In the genomic region with DNA sequence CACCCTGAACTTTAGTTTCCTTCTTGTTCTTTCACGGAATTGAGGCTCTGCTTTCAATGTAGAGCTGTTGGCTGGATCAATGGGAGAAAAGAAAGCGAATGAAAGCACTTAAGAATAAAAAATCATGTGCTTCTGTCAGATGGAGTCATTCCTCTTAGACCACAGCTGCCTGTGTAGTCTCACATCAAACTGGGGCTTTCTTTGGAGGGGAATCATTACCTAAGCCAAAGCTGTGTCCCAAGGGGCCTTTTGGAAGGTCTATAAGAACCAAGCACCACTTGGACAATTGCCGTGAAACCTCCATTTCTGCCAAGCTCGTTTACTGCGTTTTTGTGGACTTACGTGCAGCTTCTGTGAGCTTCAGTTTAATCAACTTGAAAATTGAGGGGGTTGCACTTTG, we compare ENCODE assay signal across 24 cellular contexts. TPM values are rescaled to one million over a fixed set of nuclear protein-coding genes. Genes with fewer than 3 reads are reported as not detected.
A peak's percentile ranks its signal among the peaks of the same experiment; 100 is the strongest.
DNase-seq lines count a peak whose midpoint lies in the region; ATAC-seq and TF ChIP-seq lines count a peak whose summit lies in the region.
"Had no signal": no experiment of that assay in that cellular context is flagged by ENCODE, and none has a peak within 500 bp of the region (broad histone marks: within the 10 kb centered on the region; RNA-seq: fewer than 3 reads in every experiment).

No MANE protein-coding gene starts in this region.

- no peak overlapping the region for H3K4me3 ChIP-seq in uterus
- H3K4me3 ChIP-seq: adrenal gland, cardiac muscle cell, left ventricle myocardium inferior, PC-9, tibial nerve had no signal

- H3K4me3 Mint-ChIP-seq in WTC11, result no peak overlapping the region
- H3K4me3 Mint-ChIP-seq: B cell; T-helper 1 cell treated with Interleukin-12 subunit alpha and Interleukin-12 subunit beta and Interleukin-4 antibody, amounts not matched to agents 30 μg/mL and 1 μg/mL, for 36 hours had no signal

- peaks cover 7% of the 10 kb centered on the region; the same call in 1 of the 2 replicates for H3K36me3 Mint-ChIP-seq in WTC11

- ATAC-seq in WTC11 (no peak), GM21576 (IDR thresholded peaks at IDR 0.05; ENCODE audit: unreplicated experiment) (no peak)
- ATAC-seq: sciatic nerve had no signal

- no peaks in the 10 kb centered on the region; the same call in 1 of the 2 replicates for H3K27me3 Mint-ChIP-seq in WTC11 (ENCODE audit: low read depth)

- H3K9me3 ChIP-seq in uterus, result no peaks in the 10 kb centered on the region
- H3K9me3 ChIP-seq: adrenal gland, left ventricle myocardium inferior, tibial nerve had no signal

- POLR2A ChIA-PET in WTC11 (lab: Charles Lee), result no interaction called here

- H3K27ac ChIP-seq in uterus, result peak overlapping the region; percentile 22 to 30
- H3K27ac ChIP-seq: tibial nerve had no signal

- no peak for TF ChIP-seq POLR2A in uterus (IDR thresholded peaks at IDR 0.05)

- TF ChIP-seq CTCF in WTC11 (IDR thresholded peaks at IDR 0.05) (no peak), uterus (IDR thresholded peaks at IDR 0.05) (no peak)

- H3K9me3 Mint-ChIP-seq in WTC11, result no peaks in the 10 kb centered on the region
- H3K9me3 Mint-ChIP-seq: T-helper 1 cell treated with Interleukin-12 subunit alpha and Interleukin-12 subunit beta and Interleukin-4 antibody, amounts not matched to agents 30 μg/mL and 1 μg/mL, for 36 hours had no signal

- DNase-seq in NCI-H187 (lab: John Stamatoyannopoulos, UW), result peak; percentile 85 to 91
- no peak for DNase-seq in WTC11 (ENCODE audit: low spot score)
- peak; percentile 33 for DNase-seq in medulla oblongata (ENCODE audit: extremely low spot score)
- no peak for DNase-seq in uterus
- DNase-seq in GOT3 (lab: John Stamatoyannopoulos, UW), result no peak
- DNase-seq in stimulated activated CD4-positive, alpha-beta T cell treated with anti-CD3 and anti-CD28 coated beads, Interleukin-4, amount 100 ng/mL, for 24 hours, result no peak
- DNase-seq: activated CD4-positive, alpha-beta T cell treated with anti-CD3 and anti-CD28 coated beads, Interleukin-2, amount 50 U/mL, for 4 hours; activated effector memory CD4-positive, alpha-beta T cell treated with anti-CD3 and anti-CD28 coated beads, Interleukin-2, amount 50 U/mL, for 16 hours; adrenal gland; left ventricle myocardium inferior; NCI-H1694; NCI-H526; SIG-M5; stimulated activated naive CD4-positive, alpha-beta T cell had no signal

- H3K4me1 Mint-ChIP-seq in WTC11, result peaks cover 36% of the 10 kb centered on the region
- H3K4me1 Mint-ChIP-seq: B cell had no signal

- peak overlapping the region; percentile 61; the same call in 1 of the 2 replicates for H3K27ac Mint-ChIP-seq in WTC11
- H3K27ac Mint-ChIP-seq: B cell; T-helper 1 cell treated with Interleukin-12 subunit alpha and Interleukin-12 subunit beta and Interleukin-4 antibody, amounts not matched to agents 30 μg/mL and 1 μg/mL, for 36 hours had no signal

- peaks cover 0 to 5% of the 10 kb centered on the region in 2 donors for H3K4me1 ChIP-seq in uterus

- H3K27me3 ChIP-seq in uterus, result no peaks in the 10 kb centered on the region
- H3K27me3 ChIP-seq: adrenal gland, cardiac muscle cell, tibial nerve had no signal

- H3K36me3 ChIP-seq in uterus, result no peaks in the 10 kb centered on the region
- H3K36me3 ChIP-seq: adrenal gland, cardiac muscle cell, left ventricle myocardium inferior had no signal

- intact Hi-C loops in uterus (cut with DNase I; ENCODE audit: low total_unique reads), result no loop called here

- CTCF ChIA-PET in WTC11 (lab: Charles Lee), result no interaction called here

TF ChIP-seq in WTC11, 78 proteins besides CTCF, POLR2A, EP300 and RAD21:
- TF ChIP-seq GRHL2 (CRISPR knock-in tag; IDR thresholded peaks at IDR 0.05; ENCODE audit: insufficient replicate concordance, severe bottlenecking) (no peak), NFATC4 (CRISPR knock-in tag; IDR thresholded peaks at IDR 0.05) (no peak), JAZF1 (CRISPR knock-in tag; IDR thresholded peaks at IDR 0.05) (no peak), ATF1 (CRISPR knock-in tag; IDR thresholded peaks at IDR 0.05) (no peak), ZNF396 (CRISPR knock-in tag; IDR thresholded peaks at IDR 0.05; ENCODE audit: borderline replicate concordance) (no peak), ZNF416 (CRISPR knock-in tag; IDR thresholded peaks at IDR 0.05) (no peak), ZNF121 (CRISPR knock-in tag; IDR thresholded peaks at IDR 0.05) (no peak), SMAD3 (CRISPR knock-in tag; IDR thresholded peaks at IDR 0.05; ENCODE audit: borderline replicate concordance) (no peak), ESRRA (CRISPR knock-in tag; IDR thresholded peaks at IDR 0.05; ENCODE audit: borderline replicate concordance) (no peak), TP53 (CRISPR knock-in tag; IDR thresholded peaks at IDR 0.05) (no peak), ZNF671 (CRISPR knock-in tag; IDR thresholded peaks at IDR 0.05) (no peak), TEAD4 (CRISPR knock-in tag; IDR thresholded peaks at IDR 0.05) (no peak)
- TF ChIP-seq, protein P1, sequence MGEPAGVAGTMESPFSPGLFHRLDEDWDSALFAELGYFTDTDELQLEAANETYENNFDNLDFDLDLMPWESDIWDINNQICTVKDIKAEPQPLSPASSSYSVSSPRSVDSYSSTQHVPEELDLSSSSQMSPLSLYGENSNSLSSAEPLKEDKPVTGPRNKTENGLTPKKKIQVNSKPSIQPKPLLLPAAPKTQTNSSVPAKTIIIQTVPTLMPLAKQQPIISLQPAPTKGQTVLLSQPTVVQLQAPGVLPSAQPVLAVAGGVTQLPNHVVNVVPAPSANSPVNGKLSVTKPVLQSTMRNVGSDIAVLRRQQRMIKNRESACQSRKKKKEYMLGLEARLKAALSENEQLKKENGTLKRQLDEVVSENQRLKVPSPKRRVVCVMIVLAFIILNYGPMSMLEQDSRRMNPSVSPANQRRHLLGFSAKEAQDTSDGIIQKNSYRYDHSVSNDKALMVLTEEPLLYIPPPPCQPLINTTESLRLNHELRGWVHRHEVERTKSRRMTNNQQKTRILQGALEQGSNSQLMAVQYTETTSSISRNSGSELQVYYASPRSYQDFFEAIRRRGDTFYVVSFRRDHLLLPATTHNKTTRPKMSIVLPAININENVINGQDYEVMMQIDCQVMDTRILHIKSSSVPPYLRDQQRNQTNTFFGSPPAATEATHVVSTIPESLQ (CRISPR knock-in tag; IDR thresholded peaks at IDR 0.05), result no peak
- TF ChIP-seq, protein P2, sequence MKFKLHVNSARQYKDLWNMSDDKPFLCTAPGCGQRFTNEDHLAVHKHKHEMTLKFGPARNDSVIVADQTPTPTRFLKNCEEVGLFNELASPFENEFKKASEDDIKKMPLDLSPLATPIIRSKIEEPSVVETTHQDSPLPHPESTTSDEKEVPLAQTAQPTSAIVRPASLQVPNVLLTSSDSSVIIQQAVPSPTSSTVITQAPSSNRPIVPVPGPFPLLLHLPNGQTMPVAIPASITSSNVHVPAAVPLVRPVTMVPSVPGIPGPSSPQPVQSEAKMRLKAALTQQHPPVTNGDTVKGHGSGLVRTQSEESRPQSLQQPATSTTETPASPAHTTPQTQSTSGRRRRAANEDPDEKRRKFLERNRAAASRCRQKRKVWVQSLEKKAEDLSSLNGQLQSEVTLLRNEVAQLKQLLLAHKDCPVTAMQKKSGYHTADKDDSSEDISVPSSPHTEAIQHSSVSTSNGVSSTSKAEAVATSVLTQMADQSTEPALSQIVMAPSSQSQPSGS (CRISPR knock-in tag; IDR thresholded peaks at IDR 0.05; ENCODE audit: borderline replicate concordance, low read depth), result no peak
- TF ChIP-seq, protein P3, sequence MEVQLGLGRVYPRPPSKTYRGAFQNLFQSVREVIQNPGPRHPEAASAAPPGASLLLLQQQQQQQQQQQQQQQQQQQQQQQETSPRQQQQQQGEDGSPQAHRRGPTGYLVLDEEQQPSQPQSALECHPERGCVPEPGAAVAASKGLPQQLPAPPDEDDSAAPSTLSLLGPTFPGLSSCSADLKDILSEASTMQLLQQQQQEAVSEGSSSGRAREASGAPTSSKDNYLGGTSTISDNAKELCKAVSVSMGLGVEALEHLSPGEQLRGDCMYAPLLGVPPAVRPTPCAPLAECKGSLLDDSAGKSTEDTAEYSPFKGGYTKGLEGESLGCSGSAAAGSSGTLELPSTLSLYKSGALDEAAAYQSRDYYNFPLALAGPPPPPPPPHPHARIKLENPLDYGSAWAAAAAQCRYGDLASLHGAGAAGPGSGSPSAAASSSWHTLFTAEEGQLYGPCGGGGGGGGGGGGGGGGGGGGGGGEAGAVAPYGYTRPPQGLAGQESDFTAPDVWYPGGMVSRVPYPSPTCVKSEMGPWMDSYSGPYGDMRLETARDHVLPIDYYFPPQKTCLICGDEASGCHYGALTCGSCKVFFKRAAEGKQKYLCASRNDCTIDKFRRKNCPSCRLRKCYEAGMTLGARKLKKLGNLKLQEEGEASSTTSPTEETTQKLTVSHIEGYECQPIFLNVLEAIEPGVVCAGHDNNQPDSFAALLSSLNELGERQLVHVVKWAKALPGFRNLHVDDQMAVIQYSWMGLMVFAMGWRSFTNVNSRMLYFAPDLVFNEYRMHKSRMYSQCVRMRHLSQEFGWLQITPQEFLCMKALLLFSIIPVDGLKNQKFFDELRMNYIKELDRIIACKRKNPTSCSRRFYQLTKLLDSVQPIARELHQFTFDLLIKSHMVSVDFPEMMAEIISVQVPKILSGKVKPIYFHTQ (CRISPR knock-in tag; IDR thresholded peaks at IDR 0.05), result no peak
- TF ChIP-seq, protein P4, sequence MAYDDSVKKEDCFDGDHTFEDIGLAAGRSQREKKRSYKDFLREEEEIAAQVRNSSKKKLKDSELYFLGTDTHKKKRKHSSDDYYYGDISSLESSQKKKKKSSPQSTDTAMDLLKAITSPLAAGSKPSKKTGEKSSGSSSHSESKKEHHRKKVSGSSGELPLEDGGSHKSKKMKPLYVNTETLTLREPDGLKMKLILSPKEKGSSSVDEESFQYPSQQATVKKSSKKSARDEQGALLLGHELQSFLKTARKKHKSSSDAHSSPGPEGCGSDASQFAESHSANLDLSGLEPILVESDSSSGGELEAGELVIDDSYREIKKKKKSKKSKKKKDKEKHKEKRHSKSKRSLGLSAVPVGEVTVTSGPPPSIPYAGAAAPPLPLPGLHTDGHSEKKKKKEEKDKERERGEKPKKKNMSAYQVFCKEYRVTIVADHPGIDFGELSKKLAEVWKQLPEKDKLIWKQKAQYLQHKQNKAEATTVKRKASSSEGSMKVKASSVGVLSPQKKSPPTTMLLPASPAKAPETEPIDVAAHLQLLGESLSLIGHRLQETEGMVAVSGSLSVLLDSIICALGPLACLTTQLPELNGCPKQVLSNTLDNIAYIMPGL (CRISPR knock-in tag; IDR thresholded peaks at IDR 0.05), result no peak

RNA-seq across cellular contexts. Expression of a gene that starts 44.2 kb away (rescaled TPM):
- total RNA-seq in WTC11 (2021) (not detected in 3 replicates), uterus (not detected)
- total RNA-seq: B cell, cardiac muscle cell, dermis microvascular lymphatic vessel endothelial cell, epithelial cell of proximal tubule, H1, left ventricle myocardium inferior, PC-9, sciatic nerve, tibial nerve had no signal

Comparison
In these comparisons a context has a peak if more than half of its experiments do, and no peak if none do; other contexts are left out.
1. DNase-seq: peak in NCI-H187 (2 of 2) and medulla oblongata (single experiment); none in WTC11 (single experiment), uterus (0 of 2), GOT3 (single experiment) and stimulated activated CD4-positive, alpha-beta T cell treated with anti-CD3 and anti-CD28 coated beads, Interleukin-4, amount 100 ng/mL, for 24 hours (single experiment).